10 cellular contexts compared by ENCODE assay signal in genomic region chr1:204307334-204307883, GRCh38. TPM values are rescaled to one million over a fixed set of nuclear protein-coding genes. Genes with fewer than 3 reads are reported as not detected.
A peak's percentile ranks its signal among the peaks of the same experiment; 100 is the strongest.
DNase-seq lines count a peak whose midpoint lies in the region; ATAC-seq, FAIRE-seq and TF ChIP-seq lines count a peak whose summit lies in the region.
"Had no signal": no experiment of that assay in that cellular context is flagged by ENCODE, and none has a peak within 500 bp of the region (broad histone marks: within the 10 kb centered on the region; RNA-seq: fewer than 3 reads in every experiment).

No MANE protein-coding gene starts in this region.

- dilution Hi-C loops in keratinocyte (cut with MboI; ENCODE audit: extremely low pct_ligation_motif_present, low sequenced_read_pairs), result no loop called here

- H2AFZ ChIP-seq in keratinocyte (ENCODE audit: control insufficient read depth, low read length), result peak overlapping the region; percentile 35

- FAIRE-seq in keratinocyte (lab: Jason Lieb, UNC), result no peak

- TF ChIP-seq CTCF in keratinocyte (optimal IDR thresholded peaks at IDR 0.05 in 1 of 3, IDR thresholded peaks at IDR 0.05 in 1 of 3, conservative IDR thresholded peaks at IDR 0.05 in 1 of 3; ENCODE audit: extremely low read depth in 1 of 3, insufficient read depth in 2 of 3, low read length in 3 of 3) (peak in 1 of 3 experiments; percentile 45), testis (IDR thresholded peaks at IDR 0.05) (no peak)

- H3K36me3 ChIP-seq in keratinocyte (ENCODE audit: control insufficient read depth in 2 of 2, extremely low read depth in 1 of 2, insufficient read depth in 2 of 2, low read length in 2 of 2) (no peaks in the 10 kb centered on the region), testis (ENCODE audit: low read depth, missing control alignments) (no peaks in the 10 kb centered on the region)

- H3K27me3 ChIP-seq in keratinocyte (ENCODE audit: control insufficient read depth, extremely low read depth, insufficient read depth, low read length) (no peaks in the 10 kb centered on the region), testis (no peaks in the 10 kb centered on the region)

- H3K4me2 ChIP-seq in keratinocyte (ENCODE audit: control insufficient read depth, extremely low read depth, insufficient read depth, low read depth, low read length), result peak overlapping the region; percentile 29

- H3K79me2 ChIP-seq in keratinocyte (ENCODE audit: control insufficient read depth, insufficient read depth, low read length), result no peaks in the 10 kb centered on the region

- no peak for TF ChIP-seq POLR2A in testis (IDR thresholded peaks at IDR 0.05)

- H3K4me1 ChIP-seq in keratinocyte (ENCODE audit: control insufficient read depth, extremely low read depth, insufficient read depth, low read length) (peaks cover 18% of the 10 kb centered on the region), testis (peaks cover 8% of the 10 kb centered on the region)

- no peak overlapping the region for H3K9ac ChIP-seq in keratinocyte (ENCODE audit: control insufficient read depth, extremely low read depth, insufficient read depth, low read length)

- WGBS in testis, 2 donors, result 43 to 55% methylated on average over 12 of the region's 12 CpGs

- DNase-seq in DMS153 (lab: John Stamatoyannopoulos, UW) (peak; percentile 15), DMS153 treated with DMSO at 0.1 percent for 48 hours (lab: John Stamatoyannopoulos, UW; ENCODE audit: unreplicated experiment) (no peak), amniotic epithelial cell (ENCODE audit: low read depth) (peak; percentile 58), keratinocyte (ENCODE audit: low read depth, low spot score) (no peak), testis (peak; percentile 40)
- DNase-seq: activated T-cell treated with anti-CD3 and anti-CD28 coated beads, Interleukin-2, amount 50 U/mL, for 24 hours; NCI-H1436 treated with DMSO at 0.1 percent for 48 hours had no signal

- H3K4me3 ChIP-seq in keratinocyte (ENCODE audit: control insufficient read depth in 2 of 3, extremely low read depth in 1 of 3, insufficient read depth in 2 of 3, low read depth in 1 of 3, low read length in 3 of 3) (no peak overlapping the region), testis (no peak overlapping the region)

- H3K9me3 ChIP-seq in keratinocyte (ENCODE audit: control insufficient read depth, low read depth, low read length) (no peaks in the 10 kb centered on the region), testis (no peaks in the 10 kb centered on the region)

- H3K27ac ChIP-seq in keratinocyte (ENCODE audit: control insufficient read depth, insufficient read depth, low read length), result no peak overlapping the region
- H3K27ac ChIP-seq in testis, result no peak overlapping the region

- ATAC-seq in GM18517 (IDR thresholded peaks at IDR 0.05; ENCODE audit: unreplicated experiment) (no peak), HG03520 (IDR thresholded peaks at IDR 0.05; ENCODE audit: unreplicated experiment) (no peak), GM19452 (IDR thresholded peaks at IDR 0.05; ENCODE audit: unreplicated experiment) (no peak)

- no peaks in the 10 kb centered on the region for H3K9me1 ChIP-seq in keratinocyte (ENCODE audit: control insufficient read depth, extremely low read depth, insufficient read depth, low read length)

- intact Hi-C loops in testis (cut with DNase I; ENCODE audit: low total_unique reads), result no loop called here

- H4K20me1 ChIP-seq in keratinocyte (ENCODE audit: control insufficient read depth, extremely low read depth, insufficient read depth, low read length), result no peaks in the 10 kb centered on the region

RNA-seq across cellular contexts. Expression of gene PLEKHA6, which starts 52.3 kb away (rescaled TPM):
- polyA plus RNA-seq in keratinocyte (1.5 to 3.4 TPM (median 1.6 TPM) in 3 replicates), testis (ENCODE audit: insufficient read depth, low read depth, low replicate concordance) (10.0 TPM)
- polyA plus RNA-seq in keratinocyte (2011; ENCODE audit: low read depth), result 0.95 TPM
- 1.6 and 1.9 TPM in 2 replicates for polyA plus RNA-seq in keratinocyte (2011; cell fraction: cytosol; rRNA removed)
- 5.2 and 5.4 TPM in 2 replicates for polyA plus RNA-seq in keratinocyte (2011; cell fraction: nucleus; rRNA removed)
- polyA plus RNA-seq in keratinocyte (2012; ENCODE audit: low replicate concordance), result 1.9 and 3.8 TPM in 2 replicates
- polyA minus RNA-seq in keratinocyte, result 1.4 to 6.6 TPM (median 1.9 TPM) in 3 replicates
- polyA minus RNA-seq in keratinocyte (2011; cell fraction: cytosol; rRNA and poly(A)+ RNA removed), result 0.96 TPM
- 3.3 and 4.1 TPM in 2 replicates for polyA minus RNA-seq in keratinocyte (2011; cell fraction: nucleus; rRNA and poly(A)+ RNA removed)
- total RNA-seq in testis, result 10 to 100 TPM in 1 of 2 donors, 1 to 10 TPM in 1; 5.9 to 14.7 TPM

Comparison
In these comparisons a context has a peak if more than half of its experiments do, and no peak if none do; other contexts are left out.
1. DNase-seq: peak in DMS153 (single experiment), amniotic epithelial cell (single experiment) and testis (single experiment); none in DMS153 treated with DMSO at 0.1 percent for 48 hours (single experiment) and keratinocyte (single experiment).